8 cellular contexts compared by ENCODE assay signal in the genomic region with DNA sequence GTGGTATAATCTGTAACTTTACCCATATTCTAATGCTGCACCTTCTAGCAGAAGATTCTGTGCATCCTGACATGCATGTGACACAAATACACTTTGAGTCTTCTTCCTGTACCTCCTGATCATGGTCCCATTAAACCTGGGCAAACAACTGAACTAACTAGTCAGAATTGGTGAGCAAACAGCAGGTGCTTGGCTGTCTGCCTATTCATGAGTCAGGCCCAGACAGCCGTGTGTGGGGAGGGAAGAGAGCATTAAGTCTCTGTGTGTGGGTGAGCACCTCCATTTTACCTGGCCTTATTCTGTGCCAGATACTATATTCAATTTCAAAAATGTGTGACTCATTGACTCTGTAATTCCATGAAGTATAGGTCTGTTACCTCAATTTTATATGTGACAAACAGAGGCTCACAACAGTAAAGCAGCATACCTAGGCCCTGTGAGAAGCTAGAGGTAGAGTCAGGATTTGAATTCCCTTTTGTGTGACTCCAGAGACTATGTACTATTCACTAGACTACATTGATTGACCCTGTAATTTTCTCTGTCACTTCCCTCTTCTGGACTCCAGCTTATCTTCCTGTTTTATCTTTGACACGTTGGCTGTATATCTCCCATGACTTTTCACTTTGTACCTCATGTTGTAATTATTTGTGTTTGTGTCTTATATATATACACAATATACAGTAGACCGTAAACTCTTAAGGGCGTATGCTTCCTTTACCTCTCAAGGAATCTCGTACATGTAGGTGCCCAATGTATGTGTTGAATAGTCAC. TPM values are rescaled to one million over a fixed set of nuclear protein-coding genes. Genes with fewer than 3 reads are reported as not detected.
DNase-seq lines count a peak whose midpoint lies in the region; ATAC-seq and TF ChIP-seq lines count a peak whose summit lies in the region.

No MANE protein-coding gene starts in this region.

- no peak overlapping the region for H3K4me3 ChIP-seq in heart left ventricle

- H3K36me3 ChIP-seq in heart left ventricle = peaks cover 0 to 11% (median 0%) of the 10 kb centered on the region in 9 donors

- peak overlapping the region in 7 of 12 donors; percentile 1 to 77 (median 37) for H3K27ac ChIP-seq in heart left ventricle

- peaks cover 14 to 85% (median 55%) of the 10 kb centered on the region in 12 donors for H3K4me1 ChIP-seq in heart left ventricle

- TF ChIP-seq CTCF in heart left ventricle (IDR thresholded peaks at IDR 0.05) = no peak

- intact Hi-C loops in heart left ventricle (cut with DNase I) = no loop called here

- peak; percentile 66 to 70 (median 68) for ATAC-seq in heart left ventricle
- ATAC-seq in HG03175 (IDR thresholded peaks at IDR 0.05; ENCODE audit: unreplicated experiment) = no peak
- ATAC-seq in GM21447 (IDR thresholded peaks at IDR 0.05; ENCODE audit: unreplicated experiment) = no peak
- no peak for ATAC-seq in HG03159 (IDR thresholded peaks at IDR 0.05; ENCODE audit: unreplicated experiment)

- WGBS in heart left ventricle, 4 donors = 57 to 63% (median 62%) methylated on average over 5 of the region's 5 CpGs

- peaks cover 0 to 18% (median 0%) of the 10 kb centered on the region in 12 donors for H3K9me3 ChIP-seq in heart left ventricle

- TF ChIP-seq POLR2A in heart left ventricle (IDR thresholded peaks at IDR 0.05) = no peak

- no peaks in the 10 kb centered on the region for H3K27me3 ChIP-seq in heart left ventricle

- DNase-seq in HPDE6-E6E7 (ENCODE audit: extremely low spot score) = peak; percentile 93
- DNase-seq in NCI-H748 (lab: John Stamatoyannopoulos, UW; ENCODE audit: unreplicated experiment) = peak; percentile 98
- peak; percentile 57 for DNase-seq in activated T-cell treated with anti-CD3 and anti-CD28 coated beads, Interleukin-2, amount 50 U/mL, for 1 hour
- DNase-seq in heart left ventricle = peak in 4 of 5 donors; percentile 40 to 68 (median 51)
- peak; percentile 66 to 70 for DNase-seq in stimulated activated CD4-positive, alpha-beta T cell treated with anti-CD3 and anti-CD28 coated beads, Interleukin-15, amount 100 ng/mL, for 48 hours (ENCODE audit: low read depth in 2 of 2)

RNA-seq across cellular contexts. Expression of a gene that starts 32.2 kb away (rescaled TPM):
- 10 to 100 TPM; 17.8 to 49.2 (median 24.8) TPM for total RNA-seq in heart left ventricle
- polyA plus RNA-seq in heart left ventricle = 10 to 100 TPM in 1 of 2 donors, 1 to 10 TPM in 1; 5.8 to 18.7 TPM

Comparison
In these comparisons a context has a peak if more than half of its experiments do, and no peak if none do; other contexts are left out.
1. ATAC-seq: peak in heart left ventricle (4 of 4); none in HG03175 (single experiment), GM21447 (single experiment) and HG03159 (single experiment).
2. Peak in every context shown above with its lines, with median percentiles within 50 percentile points of each other: DNase-seq.